1 cellular context compared by ENCODE assay signal in genomic region chr11:68923614-68924013, GRCh38.
TF ChIP-seq lines count a peak whose summit lies in the region.

No MANE protein-coding gene starts in this region.

TF ChIP-seq in GM12878, 131 proteins besides CTCF, POLR2A, EP300 and RAD21:
- TF ChIP-seq MEF2A (IDR thresholded peaks at IDR 0.05; ENCODE audit: insufficient read depth, low read depth, low read length) (no peak), MEF2B (IDR thresholded peaks at IDR 0.05; ENCODE audit: partially characterized antibody, poor library complexity, severe bottlenecking) (peak; percentile 52)
